12 cellular contexts compared by ENCODE assay signal in genomic region chr6:15434263-15434662, GRCh38.
DNase-seq lines count a peak whose midpoint lies in the region; ATAC-seq and TF ChIP-seq lines count a peak whose summit lies in the region.
"Had no signal": no experiment of that assay in that cellular context is flagged by ENCODE, and none has a peak within 500 bp of the region (broad histone marks: within the 10 kb centered on the region; RNA-seq: fewer than 3 reads in every experiment).

No MANE protein-coding gene starts in this region.

- H3K4me1 Mint-ChIP-seq in activated CD8-positive, alpha-beta T cell treated with anti-CD3 and anti-CD28 coated beads, Interleukin-2, amount 10 ng/mL, durations not matched to agents 7 days and 5 days (ENCODE audit: low read depth), result peaks cover 86% of the 10 kb centered on the region
- H3K4me1 Mint-ChIP-seq in naive B cell, result peaks cover 79 to 97% (median 92%) of the 10 kb centered on the region in 3 donors

- peaks cover 44% of the 10 kb centered on the region for H3K36me3 Mint-ChIP-seq in activated CD8-positive, alpha-beta T cell treated with anti-CD3 and anti-CD28 coated beads, Interleukin-2, amount 10 ng/mL, durations not matched to agents 7 days and 5 days (ENCODE audit: low read depth)
- H3K36me3 Mint-ChIP-seq in naive B cell, result peaks cover 9 to 12% of the 10 kb centered on the region in 2 donors

- TF ChIP-seq CTCF in tibial nerve (IDR thresholded peaks at IDR 0.05), result no peak

- ATAC-seq in activated CD8-positive, alpha-beta T cell treated with anti-CD3 and anti-CD28 coated beads, Interleukin-2, amount 10 ng/mL, durations not matched to agents 7 days and 5 days, result no peak
- ATAC-seq in naive B cell (ENCODE audit: low read depth in 2 of 2) (no peak), GM18873 (IDR thresholded peaks at IDR 0.05; ENCODE audit: low FRiP score, unreplicated experiment) (no peak)

- 70 to 72% methylated on average over 1 of the region's 1 CpG for WGBS in tibial nerve, 2 donors

- H3K9me3 ChIP-seq in tibial nerve, result peaks cover 0 to 10% (median 3%) of the 10 kb centered on the region in 4 donors

- DNase-seq in DMS53 (lab: John Stamatoyannopoulos, UW) (peak; percentile 90), NCI-H146 (lab: John Stamatoyannopoulos, UW) (peak; percentile 43), naive B cell (no peak), hippocampal formation (lab: John Stamatoyannopoulos, UW) (no peak), GOT3 (lab: John Stamatoyannopoulos, UW) (no peak), tibial nerve (ENCODE audit: low spot score in 2 of 2) (no peak)
- DNase-seq in activated CD8-positive, alpha-beta T cell treated with anti-CD3 and anti-CD28 coated beads, Interleukin-2, amount 10 ng/mL, durations not matched to agents 7 days and 5 days, result no peak
- DNase-seq: foreskin fibroblast, NCI-H1105 treated with DMSO at 0.1 percent for 48 hours, tibial artery had no signal

- H3K4me3 ChIP-seq in tibial nerve, result no peak overlapping the region
- H3K4me3 ChIP-seq: tibial artery had no signal

- peak overlapping the region; percentile 85 for H3K27ac Mint-ChIP-seq in activated CD8-positive, alpha-beta T cell treated with anti-CD3 and anti-CD28 coated beads, Interleukin-2, amount 10 ng/mL, durations not matched to agents 7 days and 5 days
- peak overlapping the region in 5 of 6 donors; percentile 44 to 97 (median 77) for H3K27ac Mint-ChIP-seq in naive B cell

- no peak overlapping the region for H3K4me3 Mint-ChIP-seq in activated CD8-positive, alpha-beta T cell treated with anti-CD3 and anti-CD28 coated beads, Interleukin-2, amount 10 ng/mL, durations not matched to agents 7 days and 5 days
- H3K4me3 Mint-ChIP-seq in naive B cell, result peak overlapping the region in 6 of 8 donors; percentile 37 to 75 (median 56)
- H3K4me3 Mint-ChIP-seq: nephron had no signal

- no peak for TF ChIP-seq EP300 in tibial nerve (IDR thresholded peaks at IDR 0.05)

- peaks cover 7% of the 10 kb centered on the region for H3K9me3 Mint-ChIP-seq in activated CD8-positive, alpha-beta T cell treated with anti-CD3 and anti-CD28 coated beads, Interleukin-2, amount 10 ng/mL, durations not matched to agents 7 days and 5 days (ENCODE audit: insufficient read depth)
- peaks cover 0 to 13% (median 8%) of the 10 kb centered on the region in 7 donors for H3K9me3 Mint-ChIP-seq in naive B cell

- H3K27me3 Mint-ChIP-seq in activated CD8-positive, alpha-beta T cell treated with anti-CD3 and anti-CD28 coated beads, Interleukin-2, amount 10 ng/mL, durations not matched to agents 7 days and 5 days (ENCODE audit: low read depth), result no peaks in the 10 kb centered on the region
- no peaks in the 10 kb centered on the region for H3K27me3 Mint-ChIP-seq in naive B cell

- H3K36me3 ChIP-seq in tibial nerve, result no peaks in the 10 kb centered on the region
- H3K36me3 ChIP-seq: tibial artery had no signal

- TF ChIP-seq POLR2A in tibial nerve (IDR thresholded peaks at IDR 0.05), result no peak

- H3K27me3 ChIP-seq in tibial nerve, result no peaks in the 10 kb centered on the region
- H3K27me3 ChIP-seq: tibial artery had no signal

- no peak overlapping the region for H3K27ac ChIP-seq in tibial nerve
- H3K27ac ChIP-seq: tibial artery had no signal

- H3K4me1 ChIP-seq in tibial nerve, result peaks cover 0 to 64% (median 25%) of the 10 kb centered on the region in 4 donors

- CTCF ChIA-PET in activated CD8-positive, alpha-beta T cell treated with anti-CD3 and anti-CD28 coated beads, Interleukin-2, amount 10 ng/mL, durations not matched to agents 7 days and 5 days (lab: Charles Lee), result interaction anchor here (1.2 to 1.7 kb wide), 6 partner anchors 8 to 46 kb away, joined by 3 to 5 read pairs (median 4); no protein-coding TSS in a partner anchor

- POLR2A ChIA-PET in activated CD8-positive, alpha-beta T cell treated with anti-CD3 and anti-CD28 coated beads, Interleukin-2, amount 10 ng/mL, durations not matched to agents 7 days and 5 days (lab: Charles Lee), result interaction anchor here (1.5 kb wide), 1 partner anchor 34 kb away, joined by 4 read pairs; no protein-coding TSS in a partner anchor

Comparison
In these comparisons a context has a peak if more than half of its experiments do, and no peak if none do; other contexts are left out.
1. DNase-seq: peak in DMS53 (single experiment) and NCI-H146 (single experiment); none in activated CD8-positive, alpha-beta T cell treated with anti-CD3 and anti-CD28 coated beads, Interleukin-2, amount 10 ng/mL, durations not matched to agents 7 days and 5 days (single experiment), naive B cell (single experiment), hippocampal formation (0 of 2), GOT3 (single experiment) and tibial nerve (0 of 2).